ENCODE assay signal across 8 cellular contexts in genomic region chr19:54115071-54116063, GRCh38. TPM values are rescaled to one million over a fixed set of nuclear protein-coding genes. Genes with fewer than 3 reads are reported as not detected.
DNase-seq lines count a peak whose midpoint lies in the region; ATAC-seq and TF ChIP-seq lines count a peak whose summit lies in the region.

Gene PRPF31, plus strand, starts transcription at chr19:54115754. Its CDS starts 2,525 bp downstream, at chr19:54118279.
Gene TFPT, minus strand, starts transcription at chr19:54115657. Its CDS starts 388 bp downstream, at chr19:54115269.

- WGBS in trophoblast cell (ENCODE audit: extremely low coverage, insufficient coverage, insufficient read length): no CpG with 5 or more reads among the region's 60 CpGs
- 0% methylated on average over 24 to 60 of the region's 60 CpGs for WGBS in transverse colon (ENCODE audit: low coverage in 1 of 2), 2 donors

- intact Hi-C loops in cardiac septum (cut with DNase I) (loop anchor here (1.0 kb wide), 2 partner anchors 13 to 22 kb away; partner anchors contain the start of genes CNOT3 and NDUFA3), transverse colon (cut with DNase I; ENCODE audit: low total_unique reads) (no loop called here)

- H3K36me3 ChIP-seq in adipocyte (ENCODE audit: control insufficient read depth, insufficient read depth, low read length, severe bottlenecking) (peaks cover 27% of the 10 kb centered on the region), trophoblast cell (ENCODE audit: control insufficient read depth in 1 of 2, insufficient read depth in 2 of 2, low read length in 2 of 2) (peaks cover 28 to 31% of the 10 kb centered on the region in 2 experiments), transverse colon (peaks cover 0 to 14% (median 3%) of the 10 kb centered on the region in 4 donors)

- H2BK5ac ChIP-seq in trophoblast cell (ENCODE audit: low read depth, low read length, poor library complexity): peak within 1 kb of the TSS; percentile 71

- H3K4me3 ChIP-seq in GM12875 (ENCODE audit: low read depth, low read length): peak within 1 kb of the TSS; percentile 72
- H3K4me3 ChIP-seq in adipocyte (ENCODE audit: low read length): peak within 1 kb of the TSS; percentile 90
- H3K4me3 ChIP-seq in trophoblast cell (ENCODE audit: low read depth, low read length): peak within 1 kb of the TSS; percentile 87
- peak within 1 kb of the TSS; percentile 64 to 99 (median 72) for H3K4me3 ChIP-seq in transverse colon

- H3K9me3 ChIP-seq in adipocyte (ENCODE audit: control insufficient read depth, low read length) (no peaks in the 10 kb centered on the region), trophoblast cell (ENCODE audit: insufficient read depth, low read depth, low read length) (no peaks in the 10 kb centered on the region), transverse colon (no peaks in the 10 kb centered on the region)

- H3K23ac ChIP-seq in trophoblast cell (ENCODE audit: low read length): no peak within 1 kb of the TSS

- TF ChIP-seq CTCF in GM12875 (IDR thresholded peaks at IDR 0.05; ENCODE audit: borderline replicate concordance, insufficient read depth, low read depth, low read length) (no peak), transverse colon (IDR thresholded peaks at IDR 0.05) (peak in 1 of 5 experiments; percentile 24)

- no peaks in the 10 kb centered on the region for H3K27me3 ChIP-seq in adipocyte (replicated peaks; ENCODE audit: control insufficient read depth, insufficient read depth, low read length)
- H3K27me3 ChIP-seq in trophoblast cell (ENCODE audit: insufficient read depth, low read length): no peaks in the 10 kb centered on the region
- H3K27me3 ChIP-seq in transverse colon: no peaks in the 10 kb centered on the region

- H3K4me1 ChIP-seq in adipocyte (ENCODE audit: control insufficient read depth, insufficient read depth, low read length): peaks cover 12% of the 10 kb centered on the region
- peaks cover 8 to 10% of the 10 kb centered on the region in 2 experiments for H3K4me1 ChIP-seq in trophoblast cell (ENCODE audit: control insufficient read depth in 1 of 2, insufficient read depth in 2 of 2, low read length in 2 of 2)
- peaks cover 16 to 28% (median 21%) of the 10 kb centered on the region in 4 donors for H3K4me1 ChIP-seq in transverse colon

- H2BK120ac ChIP-seq in trophoblast cell (ENCODE audit: insufficient read depth, low read length, poor library complexity): peak within 1 kb of the TSS; percentile 20

- TF ChIP-seq POLR2A in transverse colon (IDR thresholded peaks at IDR 0.05): peak; percentile 73

- peak; percentile 99 for DNase-seq in NCI-H1436 (lab: John Stamatoyannopoulos, UW)
- DNase-seq in T follicular helper cell (ENCODE audit: low read depth): peak; percentile 97
- peak; percentile 100 for DNase-seq in adipocyte (ENCODE audit: low read depth)
- DNase-seq in cardiac septum (ENCODE audit: low spot score): peak; percentile 97
- DNase-seq in trophoblast cell: peak; percentile 97 to 100
- peak; percentile 97 for DNase-seq in transverse colon

- H3K79me1 ChIP-seq in trophoblast cell (ENCODE audit: low read length): peaks cover 10% of the 10 kb centered on the region

- peak within 1 kb of the TSS; percentile 74 for H2AFZ ChIP-seq in trophoblast cell (ENCODE audit: insufficient read depth, low read length, poor library complexity)

- H3K79me2 ChIP-seq in trophoblast cell (ENCODE audit: control insufficient read depth, insufficient read depth, low read length, poor library complexity): peaks cover 9% of the 10 kb centered on the region

- in situ Hi-C loops in transverse colon (cut with MboI; ENCODE audit: low pct_ligation_motif_present in 1 of 4, low pct_unique_long_range_greater_than_20kb in 1 of 4, low sequenced_read_pairs in 3 of 4): no loop called here

- ATAC-seq in HG02798 (IDR thresholded peaks at IDR 0.05; ENCODE audit: poor library complexity, unreplicated experiment): peak; percentile 88

- H2AK5ac ChIP-seq in trophoblast cell (ENCODE audit: low read length): peak within 1 kb of the TSS; percentile 85

- peak within 1 kb of the TSS; percentile 68 for H4K12ac ChIP-seq in trophoblast cell (ENCODE audit: low read depth, low read length)

- H3K18ac ChIP-seq in trophoblast cell (ENCODE audit: low read length): peak within 1 kb of the TSS; percentile 51

- no peak for TF ChIP-seq EP300 in transverse colon (IDR thresholded peaks at IDR 0.05; ENCODE audit: low read depth)

- H3K14ac ChIP-seq in trophoblast cell (ENCODE audit: low read length): peak within 1 kb of the TSS; percentile 64

- peak within 1 kb of the TSS; percentile 72 for H4K91ac ChIP-seq in trophoblast cell (ENCODE audit: low read depth, low read length)

- peak within 1 kb of the TSS; percentile 43 for H3K4ac ChIP-seq in trophoblast cell (ENCODE audit: low read depth, low read length)

- H3K27ac ChIP-seq in trophoblast cell (ENCODE audit: low read depth, low read length): peak within 1 kb of the TSS; percentile 52
- peak within 1 kb of the TSS; percentile 85 to 95 (median 94) for H3K27ac ChIP-seq in transverse colon

- peak within 1 kb of the TSS; percentile 73 for H3K4me2 ChIP-seq in trophoblast cell (ENCODE audit: low read length)

- no peak within 1 kb of the TSS for H2BK12ac ChIP-seq in trophoblast cell (ENCODE audit: low read length)

- peak within 1 kb of the TSS; percentile 92 for H4K8ac ChIP-seq in trophoblast cell (ENCODE audit: low read depth, low read length)

- H3K9ac ChIP-seq in adipocyte (ENCODE audit: low read length) (peak within 1 kb of the TSS; percentile 93), trophoblast cell (ENCODE audit: low read length) (peak within 1 kb of the TSS; percentile 93)

RNA-seq across cellular contexts. Expression of gene PRPF31, which starts in this region (rescaled TPM):
- 34.0 TPM for total RNA-seq in cardiac septum
- polyA plus RNA-seq in trophoblast cell (2013): 62.2 and 62.3 TPM in 2 replicates
- 10 to 100 TPM; 24.7 to 50.5 (median 34.9) TPM for total RNA-seq in transverse colon

RNA-seq across cellular contexts. Expression of gene TFPT, which starts in this region (rescaled TPM):
- total RNA-seq in cardiac septum (15.2 TPM), transverse colon (10 to 100 TPM in 3 of 4 donors, 1 to 10 TPM in 1; 9.8 to 25.8 (median 14.0) TPM)
- polyA plus RNA-seq in trophoblast cell (2013): 13.4 and 14.2 TPM in 2 replicates

Comparison
In these comparisons a context has a peak if more than half of its experiments do, and no peak if none do; other contexts are left out.
1. Peak in every context shown above with its lines: DNase-seq, ATAC-seq, H3K4me3 ChIP-seq and H3K27ac ChIP-seq.